In genomic region chr22:28563636-28564035, GRCh38 we compare ENCODE assay signal across 34 cellular contexts.
"Had no signal": no experiment of that assay in that cellular context is flagged by ENCODE, and none has a peak within 500 bp of the region (broad histone marks: within the 10 kb centered on the region; RNA-seq: fewer than 3 reads in every experiment).

No MANE protein-coding gene starts in this region.

- H3K4me3 Mint-ChIP-seq: activated B cell treated with CpG ODN at 0.5 μM for 24 hours; activated CD8-positive, alpha-beta T cell treated with anti-CD3 and anti-CD28 coated beads for 36 hours; activated naive CD4-positive, alpha-beta T cell treated with anti-CD3 and anti-CD28 coated beads for 36 hours; activated naive CD4-positive, alpha-beta T cell treated with anti-CD3 and anti-CD28 coated beads, Interleukin-2, amount 50 U/mL, for 24 hours; activated naive CD8-positive, alpha-beta T cell treated with anti-CD3 and anti-CD28 coated beads for 36 hours; activated naive CD8-positive, alpha-beta T cell treated with anti-CD3 and anti-CD28 coated beads, Interleukin-2, amount 50 U/mL, for 24 hours; activated T-cell treated with anti-CD3 and anti-CD28 coated beads, Interleukin-2, amount 50 U/mL, for 4 hours; brain; effector memory CD8-positive, alpha-beta T cell; T-helper 17 cell; T-helper 2 cell treated with Interferon-gamma antibody and Interleukin-4, amounts not matched to agents 5 μg/mL and 100 μg/mL, for 36 hours had no signal

- FAIRE-seq: colon had no signal

- H3K9me3 ChIP-seq: adrenal gland, esophagus muscularis mucosa, gastroesophageal sphincter had no signal

- H3K9me3 Mint-ChIP-seq: activated B cell treated with CpG ODN at 0.5 μM for 24 hours; activated CD8-positive, alpha-beta T cell treated with anti-CD3 and anti-CD28 coated beads for 36 hours; activated naive CD4-positive, alpha-beta T cell treated with anti-CD3 and anti-CD28 coated beads for 36 hours; activated naive CD4-positive, alpha-beta T cell treated with anti-CD3 and anti-CD28 coated beads, Interleukin-2, amount 50 U/mL, for 24 hours; activated naive CD8-positive, alpha-beta T cell treated with anti-CD3 and anti-CD28 coated beads for 36 hours; activated naive CD8-positive, alpha-beta T cell treated with anti-CD3 and anti-CD28 coated beads, Interleukin-2, amount 50 U/mL, for 24 hours; activated T-cell treated with anti-CD3 and anti-CD28 coated beads, Interleukin-2, amount 50 U/mL, for 4 hours; activated T-helper 2 cell treated with anti-CD3 and anti-CD28 coated beads, Interferon-gamma antibody, Interleukin-2, Interleukin-4, amounts not matched to agents 10 μg/mL and 5 μg/mL and 100 μg/mL, durations not matched to agents 14 hours and 24 hours and 36 hours; effector memory CD8-positive, alpha-beta T cell; T-helper 2 cell treated with Interferon-gamma antibody and Interleukin-4, amounts not matched to agents 5 μg/mL and 100 μg/mL, for 36 hours had no signal

- H3K27me3 ChIP-seq: adrenal gland, esophagus muscularis mucosa, gastroesophageal sphincter, heart right ventricle had no signal

- DNase-seq: activated B cell treated with CpG ODN at 0.5 μM for 24 hours; activated CD4-positive, alpha-beta T cell treated with anti-CD3 and anti-CD28 coated beads for 48 hours; activated CD4-positive, alpha-beta T cell treated with anti-CD3 and anti-CD28 coated beads, Interleukin-2, amount 50 U/mL, for 1 hour; activated CD4-positive, alpha-beta T cell treated with anti-CD3 and anti-CD28 coated beads, Interleukin-2, amount 50 U/mL, for 48 hours; activated CD8-positive, alpha-beta memory T cell treated with anti-CD3 and anti-CD28 coated beads for 24 hours; activated CD8-positive, alpha-beta T cell treated with anti-CD3 and anti-CD28 coated beads for 36 hours; activated effector memory CD4-positive, alpha-beta T cell treated with anti-CD3 and anti-CD28 coated beads, Interleukin-2, amount 50 U/mL, for 16 hours; activated naive CD4-positive, alpha-beta T cell treated with anti-CD3 and anti-CD28 coated beads for 36 hours; activated naive CD8-positive, alpha-beta T cell treated with anti-CD3 and anti-CD28 coated beads for 36 hours; activated naive CD8-positive, alpha-beta T cell treated with anti-CD3 and anti-CD28 coated beads, Interleukin-2, amount 50 U/mL, for 24 hours; activated T-cell treated with anti-CD3 and anti-CD28 coated beads, Interleukin-2, amount 50 U/mL, for 4 hours; adrenal gland; amygdala; aorta; caudate nucleus; cortex of kidney; dermis blood vessel endothelial cell; effector CD4-positive, alpha-beta T cell; effector memory CD8-positive, alpha-beta T cell; erythroblast; foreskin melanocyte; heart right ventricle; T-helper 1 cell; T-helper 17 cell; T1000; WERI-Rb-1 had no signal

- ATAC-seq: activated CD4-positive, CD25-positive, alpha-beta regulatory T cell treated with anti-CD3 and anti-CD28 coated beads, Interleukin-2, amount 50 U/mL, for 24 hours; activated CD8-positive, alpha-beta T cell treated with anti-CD3 and anti-CD28 coated beads for 36 hours; activated naive CD8-positive, alpha-beta T cell treated with anti-CD3 and anti-CD28 coated beads, Interleukin-2, amount 50 U/mL, for 24 hours; activated T-cell treated with anti-CD3 and anti-CD28 coated beads, Interleukin-2, amount 50 U/mL, for 4 hours; effector memory CD8-positive, alpha-beta T cell; gastroesophageal sphincter; heart right ventricle; T-helper 17 cell had no signal

- H3K4me3 ChIP-seq: adrenal gland, esophagus muscularis mucosa, gastroesophageal sphincter, heart right ventricle had no signal

- H3K36me3 ChIP-seq: adrenal gland, esophagus muscularis mucosa, gastroesophageal sphincter, heart right ventricle, WERI-Rb-1 had no signal

- H3K27ac Mint-ChIP-seq: activated B cell treated with CpG ODN at 0.5 μM for 24 hours; activated CD8-positive, alpha-beta T cell treated with anti-CD3 and anti-CD28 coated beads for 36 hours; activated naive CD4-positive, alpha-beta T cell treated with anti-CD3 and anti-CD28 coated beads for 36 hours; activated naive CD4-positive, alpha-beta T cell treated with anti-CD3 and anti-CD28 coated beads, Interleukin-2, amount 50 U/mL, for 24 hours; activated naive CD8-positive, alpha-beta T cell treated with anti-CD3 and anti-CD28 coated beads for 36 hours; activated naive CD8-positive, alpha-beta T cell treated with anti-CD3 and anti-CD28 coated beads, Interleukin-2, amount 50 U/mL, for 24 hours; activated T-helper 2 cell treated with anti-CD3 and anti-CD28 coated beads, Interferon-gamma antibody, Interleukin-2, Interleukin-4, amounts not matched to agents 10 μg/mL and 5 μg/mL and 100 μg/mL, durations not matched to agents 14 hours and 24 hours and 36 hours; brain; effector memory CD8-positive, alpha-beta T cell; T-helper 17 cell; T-helper 2 cell treated with Interferon-gamma antibody and Interleukin-4, amounts not matched to agents 5 μg/mL and 100 μg/mL, for 36 hours had no signal

- H3K4me1 Mint-ChIP-seq: activated B cell treated with CpG ODN at 0.5 μM for 24 hours; activated naive CD4-positive, alpha-beta T cell treated with anti-CD3 and anti-CD28 coated beads, Interleukin-2, amount 50 U/mL, for 24 hours; activated naive CD8-positive, alpha-beta T cell treated with anti-CD3 and anti-CD28 coated beads for 36 hours; activated naive CD8-positive, alpha-beta T cell treated with anti-CD3 and anti-CD28 coated beads, Interleukin-2, amount 50 U/mL, for 24 hours; T-helper 17 cell had no signal

- H3K27ac ChIP-seq: adrenal gland, esophagus muscularis mucosa, gastroesophageal sphincter, heart right ventricle, WERI-Rb-1 had no signal

- H3K27me3 Mint-ChIP-seq: brain had no signal

- H3K36me3 Mint-ChIP-seq: activated naive CD4-positive, alpha-beta T cell treated with anti-CD3 and anti-CD28 coated beads, Interleukin-2, amount 50 U/mL, for 24 hours; activated naive CD8-positive, alpha-beta T cell treated with anti-CD3 and anti-CD28 coated beads for 36 hours had no signal
